In the genomic region with DNA sequence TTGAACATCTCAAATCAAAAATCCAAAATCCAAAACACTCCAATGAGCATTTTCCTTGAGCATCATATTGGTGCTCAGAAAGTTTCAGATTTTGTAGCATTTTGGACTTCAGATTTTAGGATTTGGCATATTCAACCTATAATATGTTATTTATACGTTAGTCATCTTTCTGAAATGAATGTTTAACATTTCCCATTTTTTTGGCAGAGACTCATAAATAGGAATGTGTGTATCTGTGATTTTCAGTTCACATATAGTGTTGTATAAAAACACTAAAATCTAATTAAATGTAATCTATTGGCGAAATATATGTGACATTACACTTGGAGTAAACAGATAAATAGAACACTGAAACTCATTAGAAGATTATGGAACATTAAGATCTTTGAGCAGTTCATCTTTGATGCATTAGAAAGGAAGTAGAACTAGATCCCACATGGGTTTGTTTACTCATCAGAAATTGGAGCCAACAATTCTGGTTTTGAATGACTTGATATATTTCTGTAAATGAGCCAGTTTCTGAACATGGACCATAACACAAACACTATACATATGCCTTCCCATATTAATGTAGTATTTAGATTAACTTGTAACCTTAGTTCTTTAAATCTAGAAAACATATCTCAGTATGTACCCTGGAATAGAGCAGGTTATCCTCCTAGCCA, we compare ENCODE assay signal across 1 cellular context.
TF ChIP-seq lines count a peak whose summit lies in the region.

No MANE protein-coding gene starts in this region.

TF ChIP-seq in WTC11, 78 proteins besides CTCF, POLR2A, EP300 and RAD21 (continued from another document):
- TF ChIP-seq, protein P1, sequence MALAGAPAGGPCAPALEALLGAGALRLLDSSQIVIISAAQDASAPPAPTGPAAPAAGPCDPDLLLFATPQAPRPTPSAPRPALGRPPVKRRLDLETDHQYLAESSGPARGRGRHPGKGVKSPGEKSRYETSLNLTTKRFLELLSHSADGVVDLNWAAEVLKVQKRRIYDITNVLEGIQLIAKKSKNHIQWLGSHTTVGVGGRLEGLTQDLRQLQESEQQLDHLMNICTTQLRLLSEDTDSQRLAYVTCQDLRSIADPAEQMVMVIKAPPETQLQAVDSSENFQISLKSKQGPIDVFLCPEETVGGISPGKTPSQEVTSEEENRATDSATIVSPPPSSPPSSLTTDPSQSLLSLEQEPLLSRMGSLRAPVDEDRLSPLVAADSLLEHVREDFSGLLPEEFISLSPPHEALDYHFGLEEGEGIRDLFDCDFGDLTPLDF (CRISPR knock-in tag; IDR thresholded peaks at IDR 0.05): no peak
- TF ChIP-seq CREM (CRISPR knock-in tag; IDR thresholded peaks at IDR 0.05): no peak
- no peak for TF ChIP-seq ZNF263 (CRISPR knock-in tag; IDR thresholded peaks at IDR 0.05; ENCODE audit: low read depth)
- no peak for TF ChIP-seq ATF1 (CRISPR knock-in tag; IDR thresholded peaks at IDR 0.05)
- no peak for TF ChIP-seq ZNF416 (CRISPR knock-in tag; IDR thresholded peaks at IDR 0.05)
TF ChIP-seq in WTC11: peak in this region for 0.
